8 cellular contexts compared by ENCODE assay signal in the genomic region with DNA sequence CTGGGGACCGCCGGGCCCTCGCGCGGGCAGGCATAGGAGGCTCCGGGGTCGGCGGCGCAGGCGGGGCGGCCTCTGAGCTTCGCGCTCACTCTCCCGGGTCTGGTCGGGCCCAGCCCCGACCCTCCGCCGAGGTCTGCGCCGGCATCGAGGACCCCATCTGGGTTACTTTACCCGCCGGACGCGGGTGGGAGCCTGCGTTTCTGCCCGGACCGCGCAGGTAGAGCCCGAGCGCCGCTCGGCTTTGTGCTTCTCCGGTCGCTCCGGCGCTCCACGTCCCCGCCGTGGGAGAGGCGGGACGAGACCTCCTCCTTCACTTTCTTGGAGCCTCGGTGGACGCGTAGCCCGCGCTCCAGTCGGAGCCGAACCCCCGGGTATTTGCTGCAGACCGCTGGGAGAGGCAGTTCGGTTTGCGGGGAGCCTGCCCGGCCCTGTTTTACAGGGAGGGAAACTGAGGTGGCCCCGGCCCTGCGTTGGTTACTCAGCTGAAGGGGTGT.
A peak's percentile ranks its signal among the peaks of the same experiment; 100 is the strongest.
DNase-seq lines count a peak whose midpoint lies in the region; ATAC-seq, FAIRE-seq and TF ChIP-seq lines count a peak whose summit lies in the region.

No MANE protein-coding gene starts in this region.

- peak in 1 of 7 experiments; percentile 20 for DNase-seq in CD8-positive, alpha-beta T cell
- no peak for DNase-seq in PC-3
- DNase-seq in epithelial cell of esophagus (ENCODE audit: low read depth), result no peak
- DNase-seq in neuronal stem cell (ENCODE audit: low spot score), result no peak
- DNase-seq in H54 (ENCODE audit: insufficient read length, low spot score), result no peak
- no peak for DNase-seq in AG20443 (ENCODE audit: low spot score)

- no peak overlapping the region for H3K27ac Mint-ChIP-seq in CD8-positive, alpha-beta T cell

- no peak for TF ChIP-seq CTCF in CD8-positive, alpha-beta T cell (IDR thresholded peaks at IDR 0.05)
- TF ChIP-seq CTCF in PC-3 (conservative IDR thresholded peaks at IDR 0.05; ENCODE audit: low read depth, low read length), result no peak
- TF ChIP-seq CTCF in epithelial cell of esophagus (IDR thresholded peaks at IDR 0.05; ENCODE audit: insufficient read depth, low read depth, low read length, missing control alignments), result no peak

- H2BK120ac ChIP-seq in neuronal stem cell (ENCODE audit: low read depth, low read length), result peak overlapping the region; percentile 89

- H3K27me3 Mint-ChIP-seq in CD8-positive, alpha-beta T cell (ENCODE audit: low read depth), result peaks cover 55% of the 10 kb centered on the region

- no peaks in the 10 kb centered on the region for H3K36me3 Mint-ChIP-seq in CD8-positive, alpha-beta T cell

- H4K8ac ChIP-seq in neuronal stem cell (ENCODE audit: low read depth, low read length), result no peak overlapping the region

- peak overlapping the region; percentile 99 for H2BK5ac ChIP-seq in neuronal stem cell (ENCODE audit: low read length)

- H3K79me2 ChIP-seq in PC-3 (ENCODE audit: low read length), result no peaks in the 10 kb centered on the region

- H2AK5ac ChIP-seq in neuronal stem cell (ENCODE audit: low read depth, low read length), result peak overlapping the region; percentile 67

- peak overlapping the region; percentile 79 for H3K4me3 Mint-ChIP-seq in CD8-positive, alpha-beta T cell

- peak overlapping the region; percentile 41 for H2BK12ac ChIP-seq in neuronal stem cell (ENCODE audit: low read length)

- no peaks in the 10 kb centered on the region for H3K36me3 ChIP-seq in CD8-positive, alpha-beta T cell (ENCODE audit: insufficient read depth, low read length)
- H3K36me3 ChIP-seq in PC-3 (ENCODE audit: low read depth, low read length) (no peaks in the 10 kb centered on the region), neuronal stem cell (replicated peaks in 1 of 2; ENCODE audit: control insufficient read depth in 2 of 2, insufficient read depth in 2 of 2, low read length in 2 of 2) (no peaks in the 10 kb centered on the region)

- peaks cover 10% of the 10 kb centered on the region for H3K79me1 ChIP-seq in neuronal stem cell (ENCODE audit: low read depth, low read length)

- no peak overlapping the region for H3K9ac ChIP-seq in PC-3 (ENCODE audit: low read length)
- H3K9ac ChIP-seq in neuronal stem cell (ENCODE audit: low read depth, low read length, poor library complexity), result peak overlapping the region; percentile 96

- no peak overlapping the region for H3K23ac ChIP-seq in neuronal stem cell (ENCODE audit: low read depth, low read length, poor library complexity)

- H3K4me2 ChIP-seq in PC-3 (ENCODE audit: low read length), result peak overlapping the region; percentile 86
- peak overlapping the region; percentile 96 for H3K4me2 ChIP-seq in neuronal stem cell (ENCODE audit: insufficient read depth, low read length, poor library complexity, severe bottlenecking)

- BruUV-seq in PC-3 (replicated peaks; lab: Mats Ljungman, UMichigan), result no TSS peak

- H3K4me1 Mint-ChIP-seq in CD8-positive, alpha-beta T cell (ENCODE audit: low read depth), result peaks cover 30% of the 10 kb centered on the region

- FAIRE-seq in H54 (lab: Jason Lieb, UNC), result no peak

- peak overlapping the region; percentile 95 for H3K18ac ChIP-seq in neuronal stem cell (ENCODE audit: low read length)

- no peak overlapping the region for H3K27ac ChIP-seq in CD8-positive, alpha-beta T cell (ENCODE audit: low read depth, low read length)
- H3K27ac ChIP-seq in PC-3 (ENCODE audit: low read length) (no peak overlapping the region), neuronal stem cell (replicated peaks; ENCODE audit: low read length) (peak overlapping the region; percentile 27)

- H3K4ac ChIP-seq in neuronal stem cell (ENCODE audit: low read length), result peak overlapping the region; percentile 67

- peak overlapping the region; percentile 95 for H2BK15ac ChIP-seq in neuronal stem cell (ENCODE audit: low read length)

- H3K4me1 ChIP-seq in CD8-positive, alpha-beta T cell (ENCODE audit: insufficient read depth, low read length), result peaks cover 45% of the 10 kb centered on the region
- H3K4me1 ChIP-seq in PC-3 (ENCODE audit: insufficient read depth, low read length) (peaks cover 10% of the 10 kb centered on the region), neuronal stem cell (ENCODE audit: control insufficient read depth in 2 of 2, insufficient read depth in 1 of 2, low read depth in 1 of 2, low read length in 2 of 2) (peaks cover 0 to 35% of the 10 kb centered on the region in 2 donors)

- CTCF ChIA-PET in CD8-positive, alpha-beta T cell (lab: Charles Lee), result interaction anchor here (2.0 kb wide), 1 partner anchor 52 kb away, joined by 8 read pairs; no protein-coding TSS in a partner anchor
- CTCF ChIA-PET in PC-3 (lab: Charles Lee), result no interaction called here

- no peaks in the 10 kb centered on the region for H3K9me3 ChIP-seq in CD8-positive, alpha-beta T cell (ENCODE audit: low read length)
- H3K9me3 ChIP-seq in PC-3 (ENCODE audit: low read length) (no peaks in the 10 kb centered on the region), neuronal stem cell (replicated peaks in 1 of 2; ENCODE audit: control insufficient read depth in 2 of 2, insufficient read depth in 1 of 2, low read depth in 1 of 2, low read length in 2 of 2) (peaks cover 0 to 4% of the 10 kb centered on the region in 2 donors)

- ATAC-seq in CD8-positive, alpha-beta T cell, result no peak
- ATAC-seq in PC-3 (peak; percentile 25), GM21447 (IDR thresholded peaks at IDR 0.05; ENCODE audit: unreplicated experiment) (no peak), HG03469 (IDR thresholded peaks at IDR 0.05; ENCODE audit: unreplicated experiment) (no peak)

- no peaks in the 10 kb centered on the region for H3K9me3 Mint-ChIP-seq in CD8-positive, alpha-beta T cell

- intact Hi-C loops in CD8-positive, alpha-beta T cell (cut with DNase I, micrococcal nuclease), result loop anchor here in 1 of 2 experiments (5.0 kb wide), 2 partner anchors 39 to 61 kb away; partner anchors contain the start of gene FBXL14
- intact Hi-C loops in PC-3 (cut with micrococcal nuclease), result no loop called here

- no peak overlapping the region for H3K4me3 ChIP-seq in CD8-positive, alpha-beta T cell (ENCODE audit: low read depth, low read length)
- H3K4me3 ChIP-seq in PC-3 (ENCODE audit: low read length), result peak overlapping the region; percentile 65
- peak overlapping the region; percentile 33 for H3K4me3 ChIP-seq in epithelial cell of esophagus (ENCODE audit: low read length)
- peak overlapping the region; percentile 40 to 92 for H3K4me3 ChIP-seq in neuronal stem cell (ENCODE audit: low read length in 2 of 2)

- WGBS in neuronal stem cell (ENCODE audit: extremely low coverage in 2 of 2, insufficient read length in 2 of 2, insufficient replicate concordance in 1 of 2), 2 donors, result no CpG with 5 or more reads among the region's 56 CpGs

- H4K20me1 ChIP-seq in PC-3 (ENCODE audit: low read length), result no peaks in the 10 kb centered on the region

- POLR2A ChIA-PET in CD8-positive, alpha-beta T cell (lab: Charles Lee), result no interaction called here
- POLR2A ChIA-PET in PC-3 (lab: Charles Lee; ENCODE audit: unreplicated experiment), result no interaction called here

- peak overlapping the region; percentile 77 for H3K14ac ChIP-seq in neuronal stem cell (ENCODE audit: low read length)

- peaks cover 32% of the 10 kb centered on the region for H3K27me3 ChIP-seq in CD8-positive, alpha-beta T cell (ENCODE audit: insufficient read depth, low read length)
- H3K27me3 ChIP-seq in PC-3 (ENCODE audit: low read length), result peaks cover 13% of the 10 kb centered on the region
- H3K27me3 ChIP-seq in neuronal stem cell (ENCODE audit: control insufficient read depth in 3 of 3, insufficient read depth in 3 of 3, low read depth in 1 of 3, low read length in 3 of 3), result peaks cover 0 to 82% (median 0%) of the 10 kb centered on the region in 3 experiments

- H2AFZ ChIP-seq in PC-3 (ENCODE audit: low read length) (peak overlapping the region; percentile 74), neuronal stem cell (ENCODE audit: low read length) (peak overlapping the region; percentile 88)

- H4K91ac ChIP-seq in neuronal stem cell (ENCODE audit: low read depth, low read length, poor library complexity), result peak overlapping the region; percentile 90

- no peaks in the 10 kb centered on the region for H3K9me2 ChIP-seq in PC-3 (replicated peaks; ENCODE audit: low read length)

- TF ChIP-seq POLR2A in H54 (IDR thresholded peaks at IDR 0.05; ENCODE audit: low read depth, low read length), result no peak

- H3F3A ChIP-seq in PC-3 (ENCODE audit: low read length, unreplicated experiment), result no peaks in the 10 kb centered on the region
